Comparison of ENCODE assay signal across 13 cellular contexts in genomic region chr10:21296575-21297355, GRCh38.
"Had no signal": no experiment of that assay in that cellular context is flagged by ENCODE, and none has a peak within 500 bp of the region (broad histone marks: within the 10 kb centered on the region; RNA-seq: fewer than 3 reads in every experiment).

No MANE protein-coding gene starts in this region.

- H3K27ac ChIP-seq: ovary, uterus had no signal

- ATAC-seq: esophagus mucosa, left lobe of liver had no signal

- H3K27me3 ChIP-seq: ovary, uterus had no signal

- H3K36me3 ChIP-seq: ovary, uterus had no signal

- H3K4me1 ChIP-seq: uterus had no signal

- H3K9me3 ChIP-seq: ovary, uterus had no signal

- H3K4me3 ChIP-seq: ovary, uterus had no signal

- FAIRE-seq: endometrium, small intestine had no signal

- DNase-seq: activated CD4-positive, alpha-beta T cell treated with anti-CD3 and anti-CD28 coated beads for 1 hour; activated CD4-positive, alpha-beta T cell treated with anti-CD3 and anti-CD28 coated beads, Interleukin-2, amount 50 U/mL, for 48 hours; activated gamma-delta T cell treated with Interleukin-2 at 50 U/mL for 16 hours; activated naive CD8-positive, alpha-beta T cell treated with anti-CD3 and anti-CD28 coated beads for 36 hours; activated T-cell treated with anti-CD3 and anti-CD28 coated beads, Interleukin-2, amount 50 U/mL, for 48 hours; dermis blood vessel endothelial cell; glutamatergic neuron; ovary; small intestine; uterus had no signal
